21 cellular contexts compared by ENCODE assay signal in genomic region chr17:67262420-67262819, GRCh38.
"Had no signal": no experiment of that assay in that cellular context is flagged by ENCODE, and none has a peak within 500 bp of the region (broad histone marks: within the 10 kb centered on the region; RNA-seq: fewer than 3 reads in every experiment).

No MANE protein-coding gene starts in this region.

- H3K4me1 ChIP-seq: gastrocnemius medialis had no signal

- H3K27me3 ChIP-seq: cardiac muscle cell, dorsolateral prefrontal cortex, gastrocnemius medialis, right lobe of liver, upper lobe of right lung had no signal

- H3K27ac ChIP-seq: cardiac muscle cell, gastrocnemius medialis, parathyroid adenoma, thoracic aorta, upper lobe of right lung had no signal

- H3K36me3 Mint-ChIP-seq: activated naive CD8-positive, alpha-beta T cell treated with anti-CD3 and anti-CD28 coated beads, Interleukin-2, amount 10 ng/mL, durations not matched to agents 7 days and 5 days; immature natural killer cell; naive thymus-derived CD8-positive, alpha-beta T cell; stimulated activated effector memory CD8-positive, alpha-beta T cell treated with anti-CD3 and anti-CD28 coated beads, Interleukin-12 subunit alpha, Interleukin-12 subunit beta, amount 100 ng/mL, for 72 hours; WTC11 had no signal

- H2AFZ ChIP-seq: parathyroid adenoma had no signal

- H3K4me3 Mint-ChIP-seq: activated CD4-positive, alpha-beta memory T cell treated with anti-CD3 and anti-CD28 coated beads, Interleukin-2, amount 10 ng/mL, durations not matched to agents 7 days and 5 days; activated CD8-positive, alpha-beta memory T cell treated with anti-CD3 and anti-CD28 coated beads, Interleukin-2, amount 10 ng/mL, durations not matched to agents 7 days and 5 days; activated naive CD8-positive, alpha-beta T cell treated with anti-CD3 and anti-CD28 coated beads, Interleukin-2, amount 10 ng/mL, durations not matched to agents 7 days and 5 days; immature natural killer cell; naive thymus-derived CD8-positive, alpha-beta T cell; stimulated activated effector memory CD8-positive, alpha-beta T cell treated with anti-CD3 and anti-CD28 coated beads, Interleukin-12 subunit alpha, Interleukin-12 subunit beta, amount 100 ng/mL, for 72 hours; T-helper 2 cell treated with Interferon-gamma antibody and Interleukin-4, amounts not matched to agents 5 μg/mL and 100 μg/mL, for 36 hours; WTC11 had no signal

- DNase-seq: activated CD4-positive, alpha-beta memory T cell treated with anti-CD3 and anti-CD28 coated beads, Interleukin-2, amount 10 ng/mL, durations not matched to agents 7 days and 5 days; activated CD4-positive, alpha-beta T cell treated with anti-CD3 and anti-CD28 coated beads for 48 hours; activated CD8-positive, alpha-beta memory T cell treated with anti-CD3 and anti-CD28 coated beads, Interleukin-2, amount 10 ng/mL, durations not matched to agents 7 days and 5 days; activated naive CD8-positive, alpha-beta T cell treated with anti-CD3 and anti-CD28 coated beads, Interleukin-2, amount 10 ng/mL, durations not matched to agents 7 days and 5 days; amygdala; dorsolateral prefrontal cortex; gastrocnemius medialis; immature natural killer cell; kidney glomerular epithelial cell; left ventricle myocardium superior; naive thymus-derived CD8-positive, alpha-beta T cell; small intestine; stimulated activated CD4-positive, alpha-beta T cell treated with anti-CD3 and anti-CD28 coated beads, Interleukin-4, amount 100 ng/mL, for 1 hour; upper lobe of right lung had no signal

- H3K9me3 Mint-ChIP-seq: activated CD4-positive, alpha-beta memory T cell treated with anti-CD3 and anti-CD28 coated beads, Interleukin-2, amount 10 ng/mL, durations not matched to agents 7 days and 5 days; activated naive CD8-positive, alpha-beta T cell treated with anti-CD3 and anti-CD28 coated beads, Interleukin-2, amount 10 ng/mL, durations not matched to agents 7 days and 5 days; immature natural killer cell; naive thymus-derived CD8-positive, alpha-beta T cell; T-helper 2 cell treated with Interferon-gamma antibody and Interleukin-4, amounts not matched to agents 5 μg/mL and 100 μg/mL, for 36 hours; WTC11 had no signal

- H3K27ac Mint-ChIP-seq: activated CD4-positive, alpha-beta memory T cell treated with anti-CD3 and anti-CD28 coated beads, Interleukin-2, amount 10 ng/mL, durations not matched to agents 7 days and 5 days; activated CD8-positive, alpha-beta memory T cell treated with anti-CD3 and anti-CD28 coated beads, Interleukin-2, amount 10 ng/mL, durations not matched to agents 7 days and 5 days; activated naive CD8-positive, alpha-beta T cell treated with anti-CD3 and anti-CD28 coated beads, Interleukin-2, amount 10 ng/mL, durations not matched to agents 7 days and 5 days; stimulated activated effector memory CD8-positive, alpha-beta T cell treated with anti-CD3 and anti-CD28 coated beads, Interleukin-12 subunit alpha, Interleukin-12 subunit beta, amount 100 ng/mL, for 72 hours; T-helper 2 cell treated with Interferon-gamma antibody and Interleukin-4, amounts not matched to agents 5 μg/mL and 100 μg/mL, for 36 hours had no signal

- H3K4me3 ChIP-seq: cardiac muscle cell, dorsolateral prefrontal cortex, gastrocnemius medialis, right lobe of liver, thoracic aorta, upper lobe of right lung had no signal

- H3K36me3 ChIP-seq: cardiac muscle cell, gastrocnemius medialis, right lobe of liver, thoracic aorta, upper lobe of right lung had no signal

- H3K79me2 ChIP-seq: parathyroid adenoma had no signal

- H3K9me3 ChIP-seq: gastrocnemius medialis, right lobe of liver, thoracic aorta, upper lobe of right lung had no signal

- H3K27me3 Mint-ChIP-seq: activated CD4-positive, alpha-beta memory T cell treated with anti-CD3 and anti-CD28 coated beads, Interleukin-2, amount 10 ng/mL, durations not matched to agents 7 days and 5 days; activated CD8-positive, alpha-beta memory T cell treated with anti-CD3 and anti-CD28 coated beads, Interleukin-2, amount 10 ng/mL, durations not matched to agents 7 days and 5 days; activated naive CD8-positive, alpha-beta T cell treated with anti-CD3 and anti-CD28 coated beads, Interleukin-2, amount 10 ng/mL, durations not matched to agents 7 days and 5 days; naive thymus-derived CD8-positive, alpha-beta T cell had no signal

- ATAC-seq: activated CD8-positive, alpha-beta memory T cell treated with anti-CD3 and anti-CD28 coated beads, Interleukin-2, amount 10 ng/mL, durations not matched to agents 7 days and 5 days; gastrocnemius medialis; left ventricle myocardium superior; naive thymus-derived CD8-positive, alpha-beta T cell; right lobe of liver; stimulated activated effector memory CD8-positive, alpha-beta T cell treated with anti-CD3 and anti-CD28 coated beads, Interleukin-12 subunit alpha, Interleukin-12 subunit beta, amount 100 ng/mL, for 72 hours; upper lobe of right lung; WTC11 had no signal

- H3K9ac ChIP-seq: parathyroid adenoma had no signal
